8 cellular contexts compared by ENCODE assay signal in the genomic region with DNA sequence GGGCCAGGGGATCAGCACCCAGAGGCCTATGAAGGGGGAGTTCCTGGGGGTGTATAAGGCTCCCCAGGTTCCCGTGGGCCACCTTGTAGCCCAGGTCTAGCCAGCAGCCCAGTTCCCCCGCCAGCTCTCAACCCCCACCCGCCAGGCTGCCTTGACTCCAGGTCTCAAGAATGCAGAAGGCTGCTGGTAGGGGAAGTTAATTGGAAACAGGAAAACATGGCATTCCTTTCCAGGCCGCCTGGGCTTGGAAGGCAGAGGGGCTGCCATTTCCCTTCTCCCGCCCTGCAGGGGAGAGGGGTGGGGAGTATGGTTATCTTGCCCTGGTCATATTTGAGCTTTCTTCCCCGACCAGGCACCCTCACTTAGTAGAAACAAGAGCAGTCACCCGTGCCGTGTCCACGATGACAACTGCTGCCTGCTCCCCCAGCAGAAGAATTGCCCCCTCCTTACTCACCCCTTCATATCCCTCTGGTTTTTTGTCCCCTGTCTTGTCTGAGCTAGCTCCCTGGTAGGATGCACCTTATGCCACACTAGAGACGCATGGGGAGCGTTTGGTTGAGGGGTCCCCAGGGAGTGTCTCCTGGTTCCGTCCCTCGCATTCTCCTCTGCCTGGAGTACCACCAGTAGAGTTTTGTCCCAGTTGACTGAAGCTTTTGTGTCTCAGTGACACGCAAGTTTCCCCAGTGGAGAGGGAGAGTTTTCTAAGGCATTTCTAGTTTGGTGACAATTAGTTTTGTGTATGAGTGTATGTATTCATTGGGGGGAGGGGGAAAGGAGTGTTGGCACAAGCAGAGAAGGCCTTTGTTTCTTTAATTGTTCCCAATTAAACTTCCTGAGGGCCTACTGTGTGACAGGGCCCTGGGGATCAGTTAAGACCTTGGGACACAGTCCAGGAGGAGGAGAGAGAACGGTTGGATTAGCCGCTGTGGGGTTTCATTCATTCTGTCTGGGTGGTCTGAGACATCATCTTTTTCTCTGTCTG. TPM values are rescaled to one million over a fixed set of nuclear protein-coding genes. Genes with fewer than 3 reads are reported as not detected.
DNase-seq lines count a peak whose midpoint lies in the region; ATAC-seq and TF ChIP-seq lines count a peak whose summit lies in the region.

No MANE protein-coding gene starts in this region.

- peak overlapping the region; percentile 0 for H3K4me3 Mint-ChIP-seq in endodermal cell
- H3K4me3 Mint-ChIP-seq in nephron, result peak overlapping the region; percentile 56 to 64 (median 61)

- H3K27me3 Mint-ChIP-seq in endodermal cell (ENCODE audit: insufficient read depth), result no peaks in the 10 kb centered on the region
- no peaks in the 10 kb centered on the region for H3K27me3 Mint-ChIP-seq in nephron (ENCODE audit: low read depth)

- H3K9me3 Mint-ChIP-seq in endodermal cell, result no peaks in the 10 kb centered on the region
- H3K9me3 Mint-ChIP-seq in nephron, result no peaks in the 10 kb centered on the region

- peaks cover 32% of the 10 kb centered on the region for H3K4me1 ChIP-seq in HUES48 (ENCODE audit: control insufficient read depth, insufficient read depth, low read length)
- peaks cover 18% of the 10 kb centered on the region for H3K4me1 ChIP-seq in endodermal cell (ENCODE audit: control insufficient read depth, insufficient read depth, low read length)

- H3K27ac ChIP-seq in HUES48 (ENCODE audit: low read depth, low read length) (peak overlapping the region; percentile 98), endodermal cell (ENCODE audit: low read depth, low read length) (peak overlapping the region; percentile 80)

- no peaks in the 10 kb centered on the region for H3K36me3 ChIP-seq in HUES48 (ENCODE audit: control insufficient read depth, insufficient read depth, low read length)
- peaks cover 28% of the 10 kb centered on the region for H3K36me3 ChIP-seq in endodermal cell (ENCODE audit: control insufficient read depth, insufficient read depth, low read length)

- ATAC-seq in GM18868 (IDR thresholded peaks at IDR 0.05; ENCODE audit: unreplicated experiment) (no peak), omental fat pad (ENCODE audit: low FRiP score) (no peak)

- H3K4me1 Mint-ChIP-seq in endodermal cell (peaks cover 40% of the 10 kb centered on the region), nephron (peaks cover 24% of the 10 kb centered on the region)

- 61 to 76% methylated on average over 6 to 16 of the region's 16 CpGs for WGBS in endodermal cell (ENCODE audit: insufficient coverage in 1 of 2, insufficient read length in 1 of 2), 2 experiments

- TF ChIP-seq CTCF in AG09319 (IDR thresholded peaks at IDR 0.05; ENCODE audit: low read depth, low read length) (no peak), endodermal cell (conservative IDR thresholded peaks at IDR 0.05) (no peak), nephron (IDR thresholded peaks at IDR 0.05; ENCODE audit: unreplicated experiment in 3 of 3) (no peak), omental fat pad (IDR thresholded peaks at IDR 0.05) (no peak)

- peak; percentile 48 for DNase-seq in AG09319 (ENCODE audit: extremely low read depth, low read depth)
- peak; percentile 92 for DNase-seq in endodermal cell
- no peak for DNase-seq in DMS53 treated with DMSO at 0.1 percent for 48 hours (lab: John Stamatoyannopoulos, UW; ENCODE audit: unreplicated experiment)
- no peak for DNase-seq in stimulated activated CD4-positive, alpha-beta T cell treated with anti-CD3 and anti-CD28 coated beads, Interleukin-2, amount 100 ng/mL, for 24 hours
- DNase-seq in omental fat pad (ENCODE audit: low spot score), result no peak

- peak overlapping the region; percentile 30 for H3K9ac ChIP-seq in HUES48 (ENCODE audit: low read depth, low read length)
- H3K9ac ChIP-seq in endodermal cell (ENCODE audit: extremely low read depth, low read length, poor library complexity, severe bottlenecking), result peak overlapping the region; percentile 55

- H3K4me3 ChIP-seq in HUES48 (ENCODE audit: low read depth, low read length) (peak overlapping the region; percentile 42), endodermal cell (ENCODE audit: low read length) (no peak overlapping the region)

- peak overlapping the region; percentile 83 for H3K27ac Mint-ChIP-seq in endodermal cell
- H3K27ac Mint-ChIP-seq in nephron, result peak overlapping the region; percentile 57 to 80 (median 59)

- no peaks in the 10 kb centered on the region for H3K9me3 ChIP-seq in HUES48 (ENCODE audit: control insufficient read depth, insufficient read depth, low read length)
- no peaks in the 10 kb centered on the region for H3K9me3 ChIP-seq in endodermal cell (ENCODE audit: control insufficient read depth, low read length)

- H3K36me3 Mint-ChIP-seq in endodermal cell (ENCODE audit: low read depth) (peaks cover 24% of the 10 kb centered on the region), nephron (ENCODE audit: low read depth) (peaks cover 4% of the 10 kb centered on the region)

- H3K27me3 ChIP-seq in HUES48 (ENCODE audit: control insufficient read depth, insufficient read depth, low read length) (no peaks in the 10 kb centered on the region), endodermal cell (ENCODE audit: control insufficient read depth, insufficient read depth, low read length, poor library complexity, severe bottlenecking) (no peaks in the 10 kb centered on the region)

RNA-seq across cellular contexts. Expression of gene BICRA, which starts 4.5 kb away (rescaled TPM):
- total RNA-seq in endodermal cell, result 10 to 100 TPM; 30.0 to 30.1 TPM
- 20.1 TPM for polyA plus RNA-seq in endodermal cell (2013, experiment 1 of 2)
- 19.1 TPM for polyA plus RNA-seq in endodermal cell (2013, experiment 2 of 2)
- 10 to 100 TPM in 1 of 4 donors, 1 to 10 TPM in 3; 3.2 to 20.3 (median 6.8) TPM for total RNA-seq in omental fat pad

RNA-seq across cellular contexts. Expression of gene ZNF541, which starts 40.5 kb away (rescaled TPM):
- total RNA-seq in endodermal cell (not detected), omental fat pad (1 to 10 TPM in 1 of 4 donors, under 1 TPM in 3; 0.37 to 1.2 (median 0.46) TPM)
- polyA plus RNA-seq in endodermal cell (2013, experiment 1 of 2), result not detected
- polyA plus RNA-seq in endodermal cell (2013, experiment 2 of 2), result not detected

Comparison
In these comparisons a context has a peak if more than half of its experiments do, and no peak if none do; other contexts are left out.
1. DNase-seq: peak in AG09319 (single experiment) and endodermal cell (single experiment); none in DMS53 treated with DMSO at 0.1 percent for 48 hours (single experiment), stimulated activated CD4-positive, alpha-beta T cell treated with anti-CD3 and anti-CD28 coated beads, Interleukin-2, amount 100 ng/mL, for 24 hours (0 of 2) and omental fat pad (single experiment).